ENCODE assay signal across 15 cellular contexts in genomic region chr3:155369244-155369643, GRCh38.
DNase-seq lines count a peak whose midpoint lies in the region; ATAC-seq, FAIRE-seq and TF ChIP-seq lines count a peak whose summit lies in the region.
"Had no signal": no experiment of that assay in that cellular context is flagged by ENCODE, and none has a peak within 500 bp of the region (broad histone marks: within the 10 kb centered on the region; RNA-seq: fewer than 3 reads in every experiment).

No MANE protein-coding gene starts in this region.

- no peak overlapping the region for H3K9ac ChIP-seq in H9 (ENCODE audit: extremely low read depth, insufficient read length, low read length)
- 0 out of 2 replicates have a peak overlapping the region, but pooled peaks have one; percentile 27 for H3K9ac ChIP-seq in HUES64 (ENCODE audit: low read depth, low read length)
- no peak overlapping the region for H3K9ac ChIP-seq in iPS-18a (ENCODE audit: low read length)

- no peak overlapping the region for H2BK12ac ChIP-seq in H9 (ENCODE audit: insufficient read length, low read depth, low read length)

- no peak overlapping the region for H3K14ac ChIP-seq in H9 (ENCODE audit: insufficient read depth, low read length)

- H3K4me3 Mint-ChIP-seq in H9, result no peak overlapping the region; a peak in 2 of 5 replicates
- H3K4me3 Mint-ChIP-seq: CD8-positive, alpha-beta memory T cell had no signal

- no peak for ATAC-seq in HG03097 (IDR thresholded peaks at IDR 0.05; ENCODE audit: low FRiP score, unreplicated experiment)
- ATAC-seq: A549 had no signal

- H2BK120ac ChIP-seq in H9 (ENCODE audit: low read depth, low read length, poor library complexity, severe bottlenecking), result no peak overlapping the region

- H3K23ac ChIP-seq in H9 (ENCODE audit: insufficient read length, low read depth, low read length), result no peak overlapping the region

- H3K4me1 ChIP-seq in H9 (ENCODE audit: insufficient read depth, low read length) (peaks cover 17% of the 10 kb centered on the region), HUES64 (ENCODE audit: insufficient read depth, low read length) (peaks cover 61% of the 10 kb centered on the region), iPS-18a (ENCODE audit: control insufficient read depth, low read depth, low read length) (peaks cover 63% of the 10 kb centered on the region)
- H3K4me1 ChIP-seq: A549, BE2C had no signal

- H2BK20ac ChIP-seq in H9 (ENCODE audit: low read depth, low read length, poor library complexity, severe bottlenecking), result no peak overlapping the region

- H3K56ac ChIP-seq in H9 (ENCODE audit: insufficient read length, low read depth, low read length), result no peak overlapping the region

- no peaks in the 10 kb centered on the region for H3K23me2 ChIP-seq in H9 (ENCODE audit: insufficient read length, low read depth, low read length, poor library complexity, severe bottlenecking)

- H3K9me3 Mint-ChIP-seq in H9, result peaks cover 9 to 10% of the 10 kb centered on the region in 2 experiments; a peak in 4 of 5 replicates

- H2BK15ac ChIP-seq in H9 (ENCODE audit: low read depth, low read length), result no peak overlapping the region

- H3K9me3 ChIP-seq in H9 (ENCODE audit: control insufficient read depth, low read depth, low read length) (peaks cover 5% of the 10 kb centered on the region), HUES64 (ENCODE audit: insufficient read depth, low read depth, low read length) (peaks cover 6% of the 10 kb centered on the region), iPS-18a (ENCODE audit: control insufficient read depth, low read depth, low read length) (peaks cover 2% of the 10 kb centered on the region)
- H3K9me3 ChIP-seq: A549, BE2C had no signal

- H3K4me1 Mint-ChIP-seq in H9, result peaks cover 67 to 76% of the 10 kb centered on the region in 2 experiments
- H3K4me1 Mint-ChIP-seq: CD8-positive, alpha-beta memory T cell had no signal

- H3K79me2 ChIP-seq in H9 (ENCODE audit: insufficient read depth, low read length), result no peaks in the 10 kb centered on the region

- peak overlapping the region; percentile 11; the same call in 1 of the 2 replicates for H3K4me3 ChIP-seq in HUES64 (ENCODE audit: low read length)
- peak overlapping the region; percentile 36 for H3K4me3 ChIP-seq in iPS-18a (ENCODE audit: low read length)
- H3K4me3 ChIP-seq: A549 had no signal

- no peak overlapping the region for H4K5ac ChIP-seq in H9 (ENCODE audit: insufficient read length, low read depth, low read length)

- H3K27ac ChIP-seq in H9 (ENCODE audit: insufficient read length, low read depth, low read length), result no peak overlapping the region
- H3K27ac ChIP-seq in HUES64 (ENCODE audit: low read depth, low read length), result peak overlapping the region; percentile 94; the same call in 1 of the 2 replicates
- H3K27ac ChIP-seq in iPS-18a (ENCODE audit: low read length), result peak overlapping the region; percentile 18
- H3K27ac ChIP-seq: A549 had no signal

- no peaks in the 10 kb centered on the region for H3K36me3 ChIP-seq in HUES64 (ENCODE audit: insufficient read depth, low read length)
- no peaks in the 10 kb centered on the region for H3K36me3 ChIP-seq in iPS-18a (ENCODE audit: control insufficient read depth, low read depth, low read length)
- H3K36me3 ChIP-seq: BE2C had no signal

- H4K8ac ChIP-seq in H9 (replicated peaks; ENCODE audit: insufficient read length, low read depth, low read length), result no peak overlapping the region

- TF ChIP-seq CTCF in H9 (conservative IDR thresholded peaks at IDR 0.05), result no peak

- H3K27me3 ChIP-seq in H9 (ENCODE audit: insufficient read depth, low read length), result no peaks in the 10 kb centered on the region
- H3K27me3 ChIP-seq in HUES64 (ENCODE audit: insufficient read depth, low read length), result no peaks in the 10 kb centered on the region
- peaks cover 14% of the 10 kb centered on the region for H3K27me3 ChIP-seq in iPS-18a (ENCODE audit: control insufficient read depth, insufficient read depth, low read length)
- H3K27me3 ChIP-seq: BE2C had no signal

- no peak overlapping the region for H2BK5ac ChIP-seq in H9 (ENCODE audit: insufficient read length, low read length)

- H3K4me2 ChIP-seq in H9 (ENCODE audit: insufficient read depth, insufficient read length, low read length), result peak overlapping the region; percentile 13
- H3K4me2 ChIP-seq: A549 had no signal

- peaks cover 41% of the 10 kb centered on the region for H3K27me3 Mint-ChIP-seq in H9 (ENCODE audit: low read depth)
- H3K27me3 Mint-ChIP-seq: CD8-positive, alpha-beta memory T cell had no signal

- no peak for FAIRE-seq in H54 (lab: Jason Lieb, UNC)
- FAIRE-seq: A549, GM12892, GM19239 had no signal

- peaks cover 0 to 8% (median 8%) of the 10 kb centered on the region in 3 experiments; a peak in 3 of 7 replicates for H3K36me3 Mint-ChIP-seq in H9 (ENCODE audit: insufficient read depth in 1 of 3, low read depth in 3 of 3)

- no peak for DNase-seq in H9
- no peak for DNase-seq in globus pallidus (ENCODE audit: low spot score)
- no peak for DNase-seq in H54 (ENCODE audit: insufficient read length, low spot score)
- no peak for DNase-seq in activated T-cell treated with anti-CD3 and anti-CD28 coated beads, Interleukin-2, amount 50 U/mL, for 1 hour
- DNase-seq: BE2C; Caco-2; CD8-positive, alpha-beta memory T cell; DND-41; GDM1 had no signal

- no peaks in the 10 kb centered on the region for H4K20me1 ChIP-seq in H9 (ENCODE audit: control insufficient read depth, insufficient read depth, insufficient read length)

- peak overlapping the region; percentile 28 to 80 (median 29); a peak in 4 of 7 replicates for H3K27ac Mint-ChIP-seq in H9
- H3K27ac Mint-ChIP-seq: CD8-positive, alpha-beta memory T cell had no signal

- H3K18ac ChIP-seq in H9 (ENCODE audit: insufficient read length, low read depth, low read length), result no peak overlapping the region

- H2AFZ ChIP-seq in H9 (ENCODE audit: low read length), result no peak overlapping the region

- H2AK5ac ChIP-seq in H9 (ENCODE audit: insufficient read length, low read length), result no peak overlapping the region

- WGBS in H9 (ENCODE audit: extremely low coverage, insufficient read length, low lambda C conversion rate), result no CpG with 5 or more reads among the region's 5 CpGs
- WGBS in HUES64, result 26% methylated on average over 5 of the region's 5 CpGs

- no peaks in the 10 kb centered on the region for H3K79me1 ChIP-seq in H9 (ENCODE audit: insufficient read depth, low read depth, low read length, poor library complexity, severe bottlenecking)

- H3T11ph ChIP-seq in H9 (ENCODE audit: low read length), result no peak overlapping the region

- H4K91ac ChIP-seq in H9 (ENCODE audit: insufficient read length, low read depth, low read length), result no peak overlapping the region

- TF ChIP-seq POLR2A in H54 (IDR thresholded peaks at IDR 0.05; ENCODE audit: low read depth, low read length), result no peak

- H3K4ac ChIP-seq in H9 (ENCODE audit: low read depth, low read length), result no peak overlapping the region
